8 cellular contexts compared by ENCODE assay signal in the genomic region with DNA sequence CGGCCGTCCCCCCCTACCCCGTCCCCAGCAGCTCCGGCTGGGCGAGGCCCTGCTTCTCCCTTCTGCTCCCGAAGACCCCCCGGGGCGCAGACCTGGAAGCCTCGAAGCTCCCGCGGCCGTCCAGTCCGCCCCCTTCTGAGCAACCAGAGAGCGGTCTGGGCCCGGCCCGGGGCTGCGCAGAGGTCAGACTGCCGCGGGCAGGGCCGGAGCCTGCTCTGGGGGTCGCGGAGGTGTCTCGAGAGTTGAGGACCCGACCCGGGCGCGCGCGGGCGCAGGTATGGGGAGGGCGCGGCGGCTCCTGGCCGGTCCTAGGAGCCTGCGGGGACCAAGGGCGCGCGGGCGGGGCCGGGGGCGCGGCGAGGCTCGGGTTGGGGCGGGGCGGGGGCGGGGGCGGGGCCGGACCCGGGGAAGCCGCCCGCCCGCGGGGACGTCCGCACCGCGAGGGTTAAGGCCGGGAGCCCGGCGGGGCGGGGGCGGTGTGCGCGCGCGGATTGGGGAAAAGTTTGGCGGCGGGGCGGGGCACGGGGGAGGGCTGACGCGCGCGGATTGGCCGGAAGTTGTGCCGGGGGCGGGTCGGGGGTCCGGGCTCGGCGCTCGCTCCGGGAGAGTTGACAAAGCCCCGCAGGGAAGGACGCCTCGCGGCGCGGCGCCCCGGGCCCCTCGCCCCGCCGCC. TPM values are rescaled to one million over a fixed set of nuclear protein-coding genes. Genes with fewer than 3 reads are reported as not detected.
DNase-seq lines count a peak whose midpoint lies in the region; ATAC-seq, FAIRE-seq and TF ChIP-seq lines count a peak whose summit lies in the region.

A gene with protein sequence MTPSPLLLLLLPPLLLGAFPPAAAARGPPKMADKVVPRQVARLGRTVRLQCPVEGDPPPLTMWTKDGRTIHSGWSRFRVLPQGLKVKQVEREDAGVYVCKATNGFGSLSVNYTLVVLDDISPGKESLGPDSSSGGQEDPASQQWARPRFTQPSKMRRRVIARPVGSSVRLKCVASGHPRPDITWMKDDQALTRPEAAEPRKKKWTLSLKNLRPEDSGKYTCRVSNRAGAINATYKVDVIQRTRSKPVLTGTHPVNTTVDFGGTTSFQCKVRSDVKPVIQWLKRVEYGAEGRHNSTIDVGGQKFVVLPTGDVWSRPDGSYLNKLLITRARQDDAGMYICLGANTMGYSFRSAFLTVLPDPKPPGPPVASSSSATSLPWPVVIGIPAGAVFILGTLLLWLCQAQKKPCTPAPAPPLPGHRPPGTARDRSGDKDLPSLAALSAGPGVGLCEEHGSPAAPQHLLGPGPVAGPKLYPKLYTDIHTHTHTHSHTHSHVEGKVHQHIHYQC (plus strand): TSS at position 605 of the 673 bp plus-strand sequence. CDS start 860 bp downstream, outside the sequence.

- H3K36me3 ChIP-seq in SK-N-SH (replicated peaks in 1 of 2; ENCODE audit: control insufficient read depth in 1 of 2, insufficient read depth in 2 of 2, low read length in 1 of 2) (no peaks in the 10 kb centered on the region), subcutaneous abdominal adipose tissue (ENCODE audit: control insufficient read depth in 5 of 5, insufficient read depth in 5 of 5, low read length in 5 of 5) (no peaks in the 10 kb centered on the region)

- H3K4me1 Mint-ChIP-seq in activated naive CD4-positive, alpha-beta T cell treated with anti-CD3 and anti-CD28 coated beads for 36 hours (ENCODE audit: low read depth): peaks cover 11% of the 10 kb centered on the region

- H3K9ac ChIP-seq in SK-N-SH: no peak within 1 kb of the TSS; the same call in 1 of the 2 replicates
- peak within 1 kb of the TSS in 4 of 5 donors; percentile 30 to 70 (median 52) for H3K9ac ChIP-seq in subcutaneous abdominal adipose tissue (ENCODE audit: low read length in 5 of 5)

- peaks cover 26% of the 10 kb centered on the region for H3K27me3 Mint-ChIP-seq in activated naive CD4-positive, alpha-beta T cell treated with anti-CD3 and anti-CD28 coated beads for 36 hours (ENCODE audit: low read depth)

- 0 out of 2 replicates have a peak, but pooled peaks cover 7% of the 10 kb centered on the region for H4K20me1 ChIP-seq in SK-N-SH (ENCODE audit: insufficient read depth)

- intact Hi-C loops in activated naive CD4-positive, alpha-beta T cell treated with anti-CD3 and anti-CD28 coated beads for 36 hours (cut with micrococcal nuclease): loop anchor here (1.0 to 5.0 kb wide), 6 partner anchors 229 to 711 kb away; partner anchors contain the start of genes CTBP1, TACC3 and TMEM129

- H3K36me3 Mint-ChIP-seq in activated naive CD4-positive, alpha-beta T cell treated with anti-CD3 and anti-CD28 coated beads for 36 hours (ENCODE audit: low read depth): no peaks in the 10 kb centered on the region

- H3K4me3 ChIP-seq in SK-N-SH (ENCODE audit: low read depth in 2 of 2, low read length in 1 of 2) (peak within 1 kb of the TSS; percentile 46 to 61), subcutaneous abdominal adipose tissue (ENCODE audit: low read depth in 1 of 5, low read length in 5 of 5) (peak within 1 kb of the TSS in 4 of 5 donors; percentile 66 to 80 (median 70))

- DNase-seq in GM18507 (ENCODE audit: extremely low spot score, insufficient read length, low read depth) (peak; percentile 79), SK-N-SH (peak; percentile 79), germinal center (ENCODE audit: low spot score) (peak; percentile 87), occipital lobe (lab: John Stamatoyannopoulos, UW) (peak; percentile 19), NCI-H524 treated with DMSO at 0.1 percent for 48 hours (lab: John Stamatoyannopoulos, UW) (no peak)
- peak; percentile 95 for DNase-seq in activated naive CD4-positive, alpha-beta T cell treated with anti-CD3 and anti-CD28 coated beads for 36 hours

- no peaks in the 10 kb centered on the region for H3K9me3 ChIP-seq in SK-N-SH
- peaks cover 0 to 4% (median 0%) of the 10 kb centered on the region in 5 donors for H3K9me3 ChIP-seq in subcutaneous abdominal adipose tissue (ENCODE audit: control insufficient read depth in 5 of 5, low read length in 5 of 5)

- POLR2A ChIA-PET in SK-N-SH (lab: Yijun Ruan, JAX): no interaction called here

- WGBS in SK-N-SH (ENCODE audit: low lambda C conversion rate): 4% methylated on average over 5 of the region's 95 CpGs

- H3K79me2 ChIP-seq in SK-N-SH (ENCODE audit: insufficient read depth): no peaks in the 10 kb centered on the region

- CTCF ChIA-PET in SK-N-SH (lab: Yijun Ruan, JAX): interaction anchor here (1.2 to 1.3 kb wide), 2 partner anchors 8 to 120 kb away, joined by 3 to 4 read pairs; no protein-coding TSS in a partner anchor
- CTCF ChIA-PET in activated naive CD4-positive, alpha-beta T cell treated with anti-CD3 and anti-CD28 coated beads for 36 hours (lab: Charles Lee): no interaction called here

- peak; percentile 73 for FAIRE-seq in GM18507 (lab: Jason Lieb, UNC)

- peaks cover 11% of the 10 kb centered on the region for H3F3A ChIP-seq in SK-N-SH (replicated peaks; ENCODE audit: insufficient read depth)

- peak within 1 kb of the TSS; percentile 46 for H3K27ac Mint-ChIP-seq in activated naive CD4-positive, alpha-beta T cell treated with anti-CD3 and anti-CD28 coated beads for 36 hours

- peak within 1 kb of the TSS; percentile 35; the same call in 1 of the 2 replicates for H2AFZ ChIP-seq in SK-N-SH (ENCODE audit: low read depth)

- no peaks in the 10 kb centered on the region for H3K9me2 ChIP-seq in SK-N-SH

- peak within 1 kb of the TSS; percentile 73 for H3K4me3 Mint-ChIP-seq in activated naive CD4-positive, alpha-beta T cell treated with anti-CD3 and anti-CD28 coated beads for 36 hours

- no peak for TF ChIP-seq RAD21 in SK-N-SH (IDR thresholded peaks at IDR 0.05; ENCODE audit: low read length)

- H3K27me3 ChIP-seq in SK-N-SH (ENCODE audit: insufficient read depth): peaks cover 38% of the 10 kb centered on the region
- H3K27me3 ChIP-seq in subcutaneous abdominal adipose tissue (ENCODE audit: control insufficient read depth in 5 of 5, insufficient read depth in 4 of 5, low read length in 5 of 5): peaks cover 0 to 16% (median 5%) of the 10 kb centered on the region in 5 donors

- H3K27ac ChIP-seq in SK-N-SH (ENCODE audit: low read depth in 2 of 2, low read length in 1 of 2) (no peak within 1 kb of the TSS), subcutaneous abdominal adipose tissue (ENCODE audit: low read depth, low read length) (no peak within 1 kb of the TSS)

- ATAC-seq in HG03354 (IDR thresholded peaks at IDR 0.05; ENCODE audit: poor library complexity, severe bottlenecking, unreplicated experiment): peak; percentile 44

- peaks cover 0 to 15% of the 10 kb centered on the region in 2 experiments; a peak in 1 of 4 replicates for H3K4me1 ChIP-seq in SK-N-SH (ENCODE audit: control insufficient read depth in 1 of 2, insufficient read depth in 2 of 2, low read depth in 1 of 2, low read length in 1 of 2)
- peaks cover 0 to 57% (median 43%) of the 10 kb centered on the region in 5 donors for H3K4me1 ChIP-seq in subcutaneous abdominal adipose tissue (ENCODE audit: control insufficient read depth in 5 of 5, insufficient read depth in 5 of 5, low read length in 5 of 5)

- peak within 1 kb of the TSS; percentile 93 for H3K4me2 ChIP-seq in SK-N-SH

- no peak for TF ChIP-seq CTCF in SK-N-SH (IDR thresholded peaks at IDR 0.05)

- no peak for TF ChIP-seq EP300 in SK-N-SH (IDR thresholded peaks at IDR 0.05; ENCODE audit: borderline replicate concordance in 1 of 2, low read depth in 1 of 2, low read length in 1 of 2)

- H3K9me3 Mint-ChIP-seq in activated naive CD4-positive, alpha-beta T cell treated with anti-CD3 and anti-CD28 coated beads for 36 hours: no peaks in the 10 kb centered on the region

TF ChIP-seq in SK-N-SH, 30 proteins besides CTCF, POLR2A, EP300 and RAD21:
- no peak for TF ChIP-seq RXRA (IDR thresholded peaks at IDR 0.05; ENCODE audit: borderline replicate concordance, low read depth)
- no peak for TF ChIP-seq NFIC (IDR thresholded peaks at IDR 0.05; ENCODE audit: borderline replicate concordance)
- TF ChIP-seq TAF1 (IDR thresholded peaks at IDR 0.05; ENCODE audit: borderline replicate concordance, low read depth, low read length): 0 out of 2 replicates have a peak, but pooled peaks have one; percentile 19
TF ChIP-seq in SK-N-SH: peak in this region for 1.

RNA-seq across cellular contexts. Expression of the gene that starts here (rescaled TPM):
- polyA plus RNA-seq in SK-N-SH (2012; rRNA removed): 18.9 and 22.5 TPM in 2 replicates
- polyA plus RNA-seq in SK-N-SH (2012; cell fraction: cytosol; rRNA removed): 11.5 and 26.0 TPM in 2 replicates
- 32.3 and 42.1 TPM in 2 replicates for polyA plus RNA-seq in SK-N-SH (2012; cell fraction: nucleus; rRNA removed)
- total RNA-seq in activated naive CD4-positive, alpha-beta T cell treated with anti-CD3 and anti-CD28 coated beads for 36 hours: 1 to 10 TPM; 7.6 to 8.0 TPM
- total RNA-seq in occipital lobe: 2.3 TPM
